In the genomic region with DNA sequence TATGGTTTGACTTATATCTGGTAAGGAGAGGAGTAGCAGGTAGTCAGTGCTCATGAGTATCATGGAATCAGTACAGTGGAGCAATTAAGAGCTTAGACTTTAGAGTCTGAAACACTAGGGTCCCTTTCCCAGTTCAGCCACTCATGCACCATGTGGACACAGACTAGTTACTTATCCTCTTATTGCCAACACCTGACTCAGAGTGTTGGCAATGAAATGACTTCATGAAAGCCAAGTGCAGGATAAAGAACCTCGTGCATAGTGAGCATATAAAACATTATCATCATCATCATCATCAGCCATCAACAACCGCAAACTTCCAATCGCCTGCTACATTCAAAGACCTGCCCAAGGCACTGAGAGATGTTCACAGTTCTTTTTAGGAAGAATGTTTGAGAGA, we compare ENCODE assay signal across 16 cellular contexts.
"Had no signal": no experiment of that assay in that cellular context is flagged by ENCODE, and none has a peak within 500 bp of the region (broad histone marks: within the 10 kb centered on the region; RNA-seq: fewer than 3 reads in every experiment).

No MANE protein-coding gene starts in this region.

- H3K4me3 ChIP-seq: colonic mucosa, mucosa of descending colon, prostate gland had no signal

- H3K27ac Mint-ChIP-seq: activated naive CD8-positive, alpha-beta T cell treated with anti-CD3 and anti-CD28 coated beads, Interleukin-2, amount 10 ng/mL, durations not matched to agents 7 days and 5 days; naive thymus-derived CD8-positive, alpha-beta T cell; T-helper 17 cell had no signal

- H3K27me3 ChIP-seq: colonic mucosa, neutrophil had no signal

- H3K36me3 ChIP-seq: colonic mucosa, neutrophil, prostate gland had no signal

- H3K9me3 ChIP-seq: colonic mucosa, mucosa of descending colon, neutrophil, prostate gland had no signal

- H3K4me1 ChIP-seq: colonic mucosa, prostate gland had no signal

- H3K36me3 Mint-ChIP-seq: naive thymus-derived CD8-positive, alpha-beta T cell; type B pancreatic cell had no signal

- DNase-seq: activated CD8-positive, alpha-beta memory T cell treated with anti-CD3 and anti-CD28 coated beads, Interleukin-2, amount 50 U/mL, for 4 hours; activated naive CD8-positive, alpha-beta T cell treated with anti-CD3 and anti-CD28 coated beads, Interleukin-2, amount 10 ng/mL, durations not matched to agents 7 days and 5 days; anterior cingulate cortex; caudate nucleus; colonic mucosa; glutamatergic neuron; left colon; mucosa of descending colon; naive thymus-derived CD8-positive, alpha-beta T cell; stimulated activated CD4-positive, alpha-beta T cell treated with anti-CD3 and anti-CD28 coated beads, Interleukin-2, amount 100 ng/mL, for 48 hours; stimulated activated naive CD4-positive, alpha-beta T cell treated with Interleukin-2 at 50 U/mL for 16 hours; T-helper 17 cell had no signal

- H3K4me3 Mint-ChIP-seq: activated naive CD8-positive, alpha-beta T cell treated with anti-CD3 and anti-CD28 coated beads, Interleukin-2, amount 10 ng/mL, durations not matched to agents 7 days and 5 days; naive thymus-derived CD8-positive, alpha-beta T cell; T-helper 17 cell; type B pancreatic cell had no signal

- H3K9me3 Mint-ChIP-seq: naive thymus-derived CD8-positive, alpha-beta T cell; type B pancreatic cell had no signal

- H3K27me3 Mint-ChIP-seq: activated naive CD8-positive, alpha-beta T cell treated with anti-CD3 and anti-CD28 coated beads, Interleukin-2, amount 10 ng/mL, durations not matched to agents 7 days and 5 days; naive thymus-derived CD8-positive, alpha-beta T cell; T-helper 17 cell; type B pancreatic cell had no signal

- ATAC-seq: left colon; mucosa of descending colon; naive thymus-derived CD8-positive, alpha-beta T cell; sciatic nerve; T-helper 17 cell had no signal

- H3K27ac ChIP-seq: colonic mucosa, neutrophil, prostate gland had no signal
